Comparison of ENCODE assay signal across 20 cellular contexts in the genomic region with DNA sequence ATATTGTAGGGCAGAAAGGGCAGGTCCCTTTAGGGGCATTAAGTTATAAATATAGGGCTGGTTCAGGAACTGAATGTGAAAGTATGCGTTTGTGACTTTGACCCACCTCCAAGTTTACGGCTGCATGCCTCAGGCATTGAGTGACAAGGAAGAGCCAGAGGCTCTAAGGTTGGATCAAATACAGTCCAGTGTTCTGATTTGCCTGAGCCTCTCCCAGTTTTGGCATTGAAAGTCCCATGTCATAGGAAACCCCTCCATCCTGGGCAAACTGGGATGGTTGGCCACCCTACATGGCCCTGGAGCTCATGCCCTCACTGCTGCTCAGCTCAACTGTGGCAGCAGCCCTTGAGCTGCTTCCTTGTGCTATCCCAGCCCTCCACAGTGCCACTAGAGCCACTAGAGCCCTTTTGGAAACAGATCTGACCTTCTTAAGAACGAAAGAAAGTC. TPM values are rescaled to one million over a fixed set of nuclear protein-coding genes. Genes with fewer than 3 reads are reported as not detected.
DNase-seq lines count a peak whose midpoint lies in the region; ATAC-seq and TF ChIP-seq lines count a peak whose summit lies in the region.
"Had no signal": no experiment of that assay in that cellular context is flagged by ENCODE, and none has a peak within 500 bp of the region (broad histone marks: within the 10 kb centered on the region; RNA-seq: fewer than 3 reads in every experiment).

No MANE protein-coding gene starts in this region.

- H3K27me3 Mint-ChIP-seq in T-cell, result no peaks in the 10 kb centered on the region
- H3K27me3 Mint-ChIP-seq: activated naive CD8-positive, alpha-beta T cell treated with anti-CD3 and anti-CD28 coated beads for 36 hours had no signal

- H3K27me3 ChIP-seq in right cardiac atrium (ENCODE audit: control insufficient read depth, insufficient read depth) (no peaks in the 10 kb centered on the region), Peyer's patch (no peaks in the 10 kb centered on the region), lung (ENCODE audit: control insufficient read depth, insufficient read depth) (no peaks in the 10 kb centered on the region), upper lobe of left lung (no peaks in the 10 kb centered on the region)
- H3K27me3 ChIP-seq: breast epithelium, uterus had no signal

- POLR2A ChIA-PET in T-cell (lab: Charles Lee), result no interaction called here

- H3K4me3 Mint-ChIP-seq in T-cell, result no peak overlapping the region
- H3K4me3 Mint-ChIP-seq: activated naive CD8-positive, alpha-beta T cell treated with anti-CD3 and anti-CD28 coated beads for 36 hours had no signal

- no peak for DNase-seq in Right ventricle myocardium superior
- DNase-seq in right cardiac atrium, result no peak
- peak in 2 of 3 donors; percentile 60 to 79 for DNase-seq in Peyer's patch
- DNase-seq in lung (ENCODE audit: low spot score), result no peak
- peak in 1 of 2 donors; percentile 79 for DNase-seq in upper lobe of left lung
- no peak for DNase-seq in T-cell
- no peak for DNase-seq in activated T-cell treated with anti-CD3 and anti-CD28 coated beads, Interleukin-2, amount 50 U/mL, for 48 hours
- DNase-seq: activated CD4-positive, alpha-beta T cell treated with anti-CD3 and anti-CD28 coated beads, Interleukin-2, amount 50 U/mL, for 4 hours; activated naive CD8-positive, alpha-beta T cell treated with anti-CD3 and anti-CD28 coated beads for 36 hours; activated T-cell treated with anti-CD3 and anti-CD28 coated beads, Interleukin-2, amount 50 U/mL, for 1 hour; GOT3; head of caudate nucleus; islet precursor cell; NCI-H524; stimulated activated naive CD4-positive, alpha-beta T cell; uterus had no signal

- CTCF ChIA-PET in T-cell (lab: Charles Lee), result interaction anchor here in 1 of 2 donors (1.2 kb wide), 1 partner anchor 27 kb away, joined by 3 read pairs; no protein-coding TSS in a partner anchor

- H3K4me3 ChIP-seq in right cardiac atrium (ENCODE audit: low read length), result no peak overlapping the region
- H3K4me3 ChIP-seq in Peyer's patch, result peak overlapping the region in 1 of 4 donors; percentile 22
- H3K4me3 ChIP-seq in lung, result no peak overlapping the region
- H3K4me3 ChIP-seq in upper lobe of left lung, result no peak overlapping the region
- H3K4me3 ChIP-seq: breast epithelium, uterus had no signal

- ATAC-seq in Right ventricle myocardium superior (ENCODE audit: poor library complexity) (peak; percentile 37), right cardiac atrium (no peak), lung (ENCODE audit: insufficient read depth, low FRiP score) (no peak), upper lobe of left lung (ENCODE audit: low FRiP score in 2 of 2) (no peak), T-cell (replicated peaks in 1 of 4) (no peak), HG03521 (IDR thresholded peaks at IDR 0.05; ENCODE audit: unreplicated experiment) (no peak)
- ATAC-seq: SK-N-SH treated with all-trans-retinoic acid at 6 μM for 48 hours had no signal

- TF ChIP-seq EP300 in upper lobe of left lung (IDR thresholded peaks at IDR 0.05), result no peak

- H3K36me3 Mint-ChIP-seq in T-cell, result peaks cover 15% of the 10 kb centered on the region

- TF ChIP-seq POLR2A in Peyer's patch (IDR thresholded peaks at IDR 0.05), result peak; percentile 23 to 53
- no peak for TF ChIP-seq POLR2A in upper lobe of left lung (IDR thresholded peaks at IDR 0.05)

- no peaks in the 10 kb centered on the region for H3K36me3 ChIP-seq in Peyer's patch
- H3K36me3 ChIP-seq in lung (ENCODE audit: control insufficient read depth in 2 of 2, insufficient read depth in 2 of 2, low read length in 2 of 2), result no peaks in the 10 kb centered on the region
- H3K36me3 ChIP-seq in upper lobe of left lung, result no peaks in the 10 kb centered on the region
- H3K36me3 ChIP-seq: breast epithelium, uterus had no signal

- H3K27ac Mint-ChIP-seq in T-cell, result no peak overlapping the region
- H3K27ac Mint-ChIP-seq: activated naive CD8-positive, alpha-beta T cell treated with anti-CD3 and anti-CD28 coated beads for 36 hours had no signal

- intact Hi-C loops in Right ventricle myocardium superior (cut with DNase I), result no loop called here
- intact Hi-C loops in right cardiac atrium (cut with DNase I), result no loop called here

- H3K27ac ChIP-seq in right cardiac atrium (ENCODE audit: low read length) (no peak overlapping the region), Peyer's patch (peak overlapping the region in 3 of 4 donors; percentile 62 to 86 (median 85)), lung (ENCODE audit: low read depth in 1 of 2, low read length in 1 of 2) (peak overlapping the region; percentile 45 to 52), upper lobe of left lung (peak overlapping the region in 3 of 4 donors; percentile 4 to 67 (median 10))
- H3K27ac ChIP-seq: breast epithelium, parathyroid adenoma, uterus had no signal

- peaks cover 0 to 31% (median 15%) of the 10 kb centered on the region in 3 donors for H3K4me1 Mint-ChIP-seq in T-cell

- H3K9me3 ChIP-seq in right cardiac atrium (ENCODE audit: control insufficient read depth, low read length) (no peaks in the 10 kb centered on the region), Peyer's patch (no peaks in the 10 kb centered on the region), lung (ENCODE audit: control insufficient read depth in 2 of 2, insufficient read depth in 1 of 2, low read length in 1 of 2) (no peaks in the 10 kb centered on the region), upper lobe of left lung (no peaks in the 10 kb centered on the region)
- H3K9me3 ChIP-seq: breast epithelium, uterus had no signal

- TF ChIP-seq CTCF in Peyer's patch (IDR thresholded peaks at IDR 0.05) (no peak), lung (IDR thresholded peaks at IDR 0.05; ENCODE audit: control extremely low read depth, extremely low read depth) (no peak), upper lobe of left lung (IDR thresholded peaks at IDR 0.05) (no peak)

- 56% methylated on average over 3 of the region's 3 CpGs for whole genome bisulfite sequencing in right cardiac atrium
- 54 to 77% methylated on average over 3 of the region's 3 CpGs for WGBS in lung, 2 donors
- WGBS in upper lobe of left lung, 2 donors, result 55 to 59% methylated on average over 3 of the region's 3 CpGs

- H3K4me1 ChIP-seq in right cardiac atrium (ENCODE audit: control insufficient read depth, insufficient read depth, low read length), result peaks cover 2% of the 10 kb centered on the region
- H3K4me1 ChIP-seq in Peyer's patch, result peaks cover 0 to 36% (median 2%) of the 10 kb centered on the region in 4 donors
- H3K4me1 ChIP-seq in lung (ENCODE audit: control insufficient read depth in 2 of 2, insufficient read depth in 2 of 2, low read length in 2 of 2), result peaks cover 9 to 27% of the 10 kb centered on the region in 2 donors
- H3K4me1 ChIP-seq in upper lobe of left lung, result peaks cover 7 to 73% (median 48%) of the 10 kb centered on the region in 4 donors
- H3K4me1 ChIP-seq: breast epithelium, uterus had no signal

- no peaks in the 10 kb centered on the region for H3K9me3 Mint-ChIP-seq in T-cell
- H3K9me3 Mint-ChIP-seq: activated naive CD8-positive, alpha-beta T cell treated with anti-CD3 and anti-CD28 coated beads for 36 hours had no signal

RNA-seq across cellular contexts. Expression of gene HK2, which starts 29.9 kb away (rescaled TPM):
- total RNA-seq in Right ventricle myocardium superior, result 4.1 TPM
- 1 to 10 TPM; 2.0 to 6.0 (median 2.8) TPM for total RNA-seq in right cardiac atrium
- 2.9 TPM for polyA plus RNA-seq in right cardiac atrium
- 10 to 100 TPM in 3 of 4 donors, 1 to 10 TPM in 1; 9.9 to 39.9 (median 24.8) TPM for total RNA-seq in Peyer's patch
- total RNA-seq in lung, result 10 to 100 TPM; 13.6 to 43.1 TPM
- 10 to 100 TPM; 18.9 to 22.6 TPM for polyA plus RNA-seq in lung
- 10 to 100 TPM; 29.0 to 98.8 (median 39.7) TPM for total RNA-seq in upper lobe of left lung
- 10 to 100 TPM in 3 of 5 donors, 1 to 10 TPM in 2; 8.6 to 14.4 (median 10.6) TPM for total RNA-seq in T-cell

Comparison
In these comparisons a context has a peak if more than half of its experiments do, and no peak if none do; other contexts are left out.
1. DNase-seq: peak in Peyer's patch (2 of 3); none in Right ventricle myocardium superior (single experiment), right cardiac atrium (0 of 3), lung (single experiment), T-cell (0 of 34) and activated T-cell treated with anti-CD3 and anti-CD28 coated beads, Interleukin-2, amount 50 U/mL, for 48 hours (0 of 2).
2. POLR2A ChIP-seq: peak in Peyer's patch (2 of 2); none in upper lobe of left lung (0 of 4).